Comparison of ENCODE assay signal across 9 cellular contexts in the genomic region with DNA sequence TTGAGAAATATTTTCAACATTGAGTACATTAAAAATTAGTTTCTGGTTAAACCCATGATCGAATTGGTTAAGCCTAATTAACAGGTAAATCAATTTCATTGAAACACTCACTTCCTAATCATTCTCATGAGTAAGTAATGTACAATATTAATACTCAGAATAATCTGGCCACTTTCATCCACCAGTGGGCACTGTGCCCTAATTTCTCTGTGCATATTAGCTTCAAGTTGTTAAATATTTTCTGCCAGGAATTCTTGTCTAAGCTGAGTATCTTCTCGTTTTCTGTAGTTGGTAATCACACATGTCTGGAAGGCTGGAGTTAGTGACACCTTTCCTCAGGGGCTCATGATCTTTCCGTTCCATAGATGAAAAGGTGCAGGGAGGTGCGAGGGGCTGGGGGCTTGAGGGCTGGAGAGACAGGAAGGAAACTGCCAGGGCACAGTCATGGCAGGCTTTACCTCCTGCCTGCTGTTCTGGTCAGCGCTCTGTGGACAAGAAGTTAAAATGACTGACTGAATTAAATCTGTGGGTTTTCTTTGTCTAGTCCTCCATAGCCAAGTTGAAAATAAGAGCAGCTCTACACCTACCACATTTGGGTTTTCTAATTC.
DNase-seq lines count a peak whose midpoint lies in the region; ATAC-seq, FAIRE-seq and TF ChIP-seq lines count a peak whose summit lies in the region.
"Had no signal": no experiment of that assay in that cellular context is flagged by ENCODE, and none has a peak within 500 bp of the region (broad histone marks: within the 10 kb centered on the region; RNA-seq: fewer than 3 reads in every experiment).

No MANE protein-coding gene starts in this region.

- POLR2A ChIA-PET in activated CD8-positive, alpha-beta T cell treated with anti-CD3 and anti-CD28 coated beads, Interleukin-2, amount 10 ng/mL, durations not matched to agents 7 days and 5 days (lab: Charles Lee), result no interaction called here

- peak; percentile 76 for TF ChIP-seq CTCF in NB4 (IDR thresholded peaks at IDR 0.05; ENCODE audit: low read depth, low read length)
- TF ChIP-seq CTCF in uterus (IDR thresholded peaks at IDR 0.05), result peak; percentile 45 to 65 (median 52)

- H3K4me1 Mint-ChIP-seq in activated CD8-positive, alpha-beta T cell treated with anti-CD3 and anti-CD28 coated beads, Interleukin-2, amount 10 ng/mL, durations not matched to agents 7 days and 5 days (ENCODE audit: low read depth), result no peaks in the 10 kb centered on the region

- intact Hi-C loops in uterus (cut with DNase I; ENCODE audit: low total_unique reads), result no loop called here

- TF ChIP-seq POLR2A in NB4 (IDR thresholded peaks at IDR 0.05; ENCODE audit: extremely low read depth, insufficient read length), result no peak
- TF ChIP-seq POLR2A in uterus (IDR thresholded peaks at IDR 0.05), result no peak

- no peak overlapping the region for H3K4me3 ChIP-seq in NB4 (ENCODE audit: low read depth, low read length)
- H3K4me3 ChIP-seq in uterus, result no peak overlapping the region

- H3K27ac Mint-ChIP-seq in activated CD8-positive, alpha-beta T cell treated with anti-CD3 and anti-CD28 coated beads, Interleukin-2, amount 10 ng/mL, durations not matched to agents 7 days and 5 days, result no peak overlapping the region

- no peaks in the 10 kb centered on the region for H3K36me3 ChIP-seq in uterus

- H3K4me1 ChIP-seq in uterus, result no peaks in the 10 kb centered on the region

- FAIRE-seq in A204.1 (lab: Jason Lieb, UNC) (peak; percentile 49), islet of Langerhans (lab: Jason Lieb, UNC) (peak; percentile 98)

- H3K27me3 Mint-ChIP-seq in activated CD8-positive, alpha-beta T cell treated with anti-CD3 and anti-CD28 coated beads, Interleukin-2, amount 10 ng/mL, durations not matched to agents 7 days and 5 days (ENCODE audit: low read depth), result peaks cover 22% of the 10 kb centered on the region

- H3K27ac ChIP-seq in uterus, result no peak overlapping the region
- H3K27ac ChIP-seq: epithelial cell of prostate had no signal

- H3K9me3 ChIP-seq in uterus, result no peaks in the 10 kb centered on the region

- no peaks in the 10 kb centered on the region for H3K9me3 Mint-ChIP-seq in activated CD8-positive, alpha-beta T cell treated with anti-CD3 and anti-CD28 coated beads, Interleukin-2, amount 10 ng/mL, durations not matched to agents 7 days and 5 days (ENCODE audit: insufficient read depth)

- DNase-seq in DMS53 (lab: John Stamatoyannopoulos, UW), result peak; percentile 77
- DNase-seq in NB4 (ENCODE audit: low read depth), result peak; percentile 59
- peak; percentile 34 for DNase-seq in activated CD8-positive, alpha-beta T cell treated with anti-CD3 and anti-CD28 coated beads, Interleukin-2, amount 10 ng/mL, durations not matched to agents 7 days and 5 days
- DNase-seq in uterus, result no peak

- no peaks in the 10 kb centered on the region for H3K27me3 ChIP-seq in uterus

- CTCF ChIA-PET in activated CD8-positive, alpha-beta T cell treated with anti-CD3 and anti-CD28 coated beads, Interleukin-2, amount 10 ng/mL, durations not matched to agents 7 days and 5 days (lab: Charles Lee), result interaction anchor here (1.0 to 4.0 kb wide), 4 partner anchors 40 to 195 kb away, joined by 3 to 27 read pairs (median 12); no protein-coding TSS in a partner anchor

- peak; percentile 33 for ATAC-seq in activated CD8-positive, alpha-beta T cell treated with anti-CD3 and anti-CD28 coated beads, Interleukin-2, amount 10 ng/mL, durations not matched to agents 7 days and 5 days
- ATAC-seq in HG02678 (IDR thresholded peaks at IDR 0.05; ENCODE audit: unreplicated experiment) (no peak), GM18873 (IDR thresholded peaks at IDR 0.05; ENCODE audit: low FRiP score, unreplicated experiment) (no peak)

- H3K4me3 Mint-ChIP-seq in activated CD8-positive, alpha-beta T cell treated with anti-CD3 and anti-CD28 coated beads, Interleukin-2, amount 10 ng/mL, durations not matched to agents 7 days and 5 days, result no peak overlapping the region

- H3K36me3 Mint-ChIP-seq in activated CD8-positive, alpha-beta T cell treated with anti-CD3 and anti-CD28 coated beads, Interleukin-2, amount 10 ng/mL, durations not matched to agents 7 days and 5 days (ENCODE audit: low read depth), result no peaks in the 10 kb centered on the region

Comparison
In these comparisons a context has a peak if more than half of its experiments do, and no peak if none do; other contexts are left out.
1. DNase-seq: peak in DMS53 (single experiment), NB4 (single experiment) and activated CD8-positive, alpha-beta T cell treated with anti-CD3 and anti-CD28 coated beads, Interleukin-2, amount 10 ng/mL, durations not matched to agents 7 days and 5 days (single experiment); none in uterus (0 of 2).